ENCODE assay signal across 28 cellular contexts in the genomic region with DNA sequence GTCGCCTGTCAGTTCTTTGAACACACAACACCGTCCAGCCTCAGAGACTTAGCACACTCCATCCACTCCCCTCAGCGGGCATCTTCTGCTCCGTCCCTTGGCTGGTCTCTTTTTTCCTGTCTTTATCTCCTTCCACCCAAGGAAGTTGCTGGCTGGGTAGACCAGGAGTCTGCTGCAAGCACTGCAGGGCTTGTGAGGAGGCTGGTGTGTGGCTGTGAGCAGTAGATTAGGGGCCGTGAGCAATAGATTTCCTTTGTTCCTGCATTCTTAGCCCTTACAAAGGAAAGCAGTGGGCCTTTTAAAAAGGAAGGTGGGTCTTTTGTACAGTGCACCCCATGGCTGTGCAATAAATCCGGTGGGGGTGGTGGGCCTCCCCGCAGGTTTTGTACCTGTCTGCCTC.
DNase-seq lines count a peak whose midpoint lies in the region; ATAC-seq and TF ChIP-seq lines count a peak whose summit lies in the region.
"Had no signal": no experiment of that assay in that cellular context is flagged by ENCODE, and none has a peak within 500 bp of the region (broad histone marks: within the 10 kb centered on the region; RNA-seq: fewer than 3 reads in every experiment).

No MANE protein-coding gene starts in this region.

- H3K36me3 Mint-ChIP-seq in endothelial cell (ENCODE audit: low read depth, unreplicated experiment) (peaks cover 8% of the 10 kb centered on the region), nephron progenitor cell (ENCODE audit: low read depth) (peaks cover 4% of the 10 kb centered on the region), type B pancreatic cell (peaks cover 4% of the 10 kb centered on the region)
- H3K36me3 Mint-ChIP-seq: CD8-positive, alpha-beta memory T cell had no signal

- H3K4me3 Mint-ChIP-seq in endothelial cell (ENCODE audit: unreplicated experiment): peak overlapping the region; percentile 56
- H3K4me3 Mint-ChIP-seq in nephron progenitor cell: no peak overlapping the region
- no peak overlapping the region for H3K4me3 Mint-ChIP-seq in type B pancreatic cell
- H3K4me3 Mint-ChIP-seq: activated CD4-positive, alpha-beta T cell treated with anti-CD3 and anti-CD28 coated beads for 36 hours; activated naive CD4-positive, alpha-beta T cell treated with anti-CD3 and anti-CD28 coated beads for 36 hours; CD8-positive, alpha-beta memory T cell had no signal

- peaks cover 3% of the 10 kb centered on the region for H3K27me3 Mint-ChIP-seq in endothelial cell (ENCODE audit: unreplicated experiment)
- H3K27me3 Mint-ChIP-seq in nephron progenitor cell (ENCODE audit: low read depth, poor library complexity): no peaks in the 10 kb centered on the region
- H3K27me3 Mint-ChIP-seq in type B pancreatic cell: no peaks in the 10 kb centered on the region

- H3K27me3 ChIP-seq in left ventricle myocardium inferior (ENCODE audit: low read depth) (no peaks in the 10 kb centered on the region), breast epithelium (no peaks in the 10 kb centered on the region)
- H3K27me3 ChIP-seq: tibial nerve had no signal

- H3K36me3 ChIP-seq in left ventricle myocardium inferior (no peaks in the 10 kb centered on the region), breast epithelium (no peaks in the 10 kb centered on the region)
- H3K36me3 ChIP-seq: neutrophil, tibial nerve had no signal

- H3K9me3 ChIP-seq in left ventricle myocardium inferior (replicated peaks): no peaks in the 10 kb centered on the region
- no peaks in the 10 kb centered on the region for H3K9me3 ChIP-seq in breast epithelium
- H3K9me3 ChIP-seq: neutrophil, tibial nerve had no signal

- peaks cover 61% of the 10 kb centered on the region for H3K4me1 ChIP-seq in left ventricle myocardium inferior
- H3K4me1 ChIP-seq in breast epithelium: peaks cover 0 to 17% of the 10 kb centered on the region in 2 donors

- H3K4me3 ChIP-seq in left ventricle myocardium inferior (no peak overlapping the region), breast epithelium (no peak overlapping the region)
- H3K4me3 ChIP-seq: tibial nerve had no signal

- intact Hi-C loops in left ventricle myocardium inferior (cut with micrococcal nuclease): no loop called here
- intact Hi-C loops in Right ventricle myocardium superior (cut with DNase I): no loop called here
- intact Hi-C loops in breast epithelium (cut with DNase I; ENCODE audit: low total_unique reads): no loop called here

- peak overlapping the region; percentile 93 for H3K27ac Mint-ChIP-seq in endothelial cell (ENCODE audit: unreplicated experiment)
- peak overlapping the region; percentile 62 for H3K27ac Mint-ChIP-seq in nephron progenitor cell
- peak overlapping the region; percentile 39 for H3K27ac Mint-ChIP-seq in type B pancreatic cell
- H3K27ac Mint-ChIP-seq: activated CD4-positive, alpha-beta T cell treated with anti-CD3 and anti-CD28 coated beads for 36 hours; activated naive CD4-positive, alpha-beta T cell treated with anti-CD3 and anti-CD28 coated beads for 36 hours; CD8-positive, alpha-beta memory T cell had no signal

- no peak for TF ChIP-seq POLR2A in breast epithelium (IDR thresholded peaks at IDR 0.05)

- TF ChIP-seq CTCF in left ventricle myocardium inferior (IDR thresholded peaks at IDR 0.05; ENCODE audit: borderline replicate concordance) (no peak), endothelial cell (IDR thresholded peaks at IDR 0.05; ENCODE audit: unreplicated experiment) (no peak), nephron progenitor cell (IDR thresholded peaks at IDR 0.05) (no peak), type B pancreatic cell (conservative IDR thresholded peaks at IDR 0.05) (no peak), breast epithelium (IDR thresholded peaks at IDR 0.05) (no peak)

- DNase-seq in left ventricle myocardium inferior: no peak
- DNase-seq in Right ventricle myocardium superior: no peak
- peak; percentile 49 for DNase-seq in endothelial cell (ENCODE audit: low spot score)
- no peak for DNase-seq in nephron progenitor cell
- DNase-seq in type B pancreatic cell (ENCODE audit: extremely low spot score, unreplicated experiment): no peak
- DNase-seq in H4 (ENCODE audit: low spot score): no peak
- no peak for DNase-seq in medulla oblongata (ENCODE audit: extremely low spot score)
- DNase-seq in breast epithelium (ENCODE audit: low spot score in 2 of 2): no peak
- DNase-seq: activated CD4-positive, alpha-beta T cell treated with anti-CD3 and anti-CD28 coated beads for 36 hours; activated naive CD4-positive, alpha-beta T cell treated with anti-CD3 and anti-CD28 coated beads for 36 hours; activated T-cell treated with anti-CD3 and anti-CD28 coated beads, Interleukin-2, amount 50 U/mL, for 48 hours; CD8-positive, alpha-beta memory T cell; central memory CD4-positive, alpha-beta T cell; dermis blood vessel endothelial cell; foreskin fibroblast; Kasumi-1; left colon; midbrain; NCI-H1092; NCI-H1930; NCI-H345; OCI-M1; SHP77; stimulated activated CD4-positive, alpha-beta T cell treated with anti-CD3 and anti-CD28 coated beads, Interleukin-4, amount 100 ng/mL, for 1 hour; stimulated activated naive CD8-positive, alpha-beta T cell treated with anti-CD3 and anti-CD28 coated beads, Interleukin-15, Interleukin-2, amounts not matched to agents 100 U/mL and 50 U/mL, for 24 hours had no signal

- H3K27ac ChIP-seq in left ventricle myocardium inferior (replicated peaks): peak overlapping the region; percentile 78
- no peak overlapping the region for H3K27ac ChIP-seq in breast epithelium
- H3K27ac ChIP-seq: epithelial cell of prostate, neutrophil had no signal

- no peak for ATAC-seq in Right ventricle myocardium superior (ENCODE audit: poor library complexity)
- ATAC-seq: activated CD4-positive, alpha-beta T cell treated with anti-CD3 and anti-CD28 coated beads for 36 hours; left colon; stimulated activated naive CD8-positive, alpha-beta T cell treated with anti-CD3 and anti-CD28 coated beads, Interleukin-15, Interleukin-2, amounts not matched to agents 100 U/mL and 50 U/mL, for 24 hours had no signal

- H3K9me3 Mint-ChIP-seq in endothelial cell (ENCODE audit: unreplicated experiment) (no peaks in the 10 kb centered on the region), nephron progenitor cell (no peaks in the 10 kb centered on the region), type B pancreatic cell (no peaks in the 10 kb centered on the region)
- H3K9me3 Mint-ChIP-seq: activated naive CD4-positive, alpha-beta T cell treated with anti-CD3 and anti-CD28 coated beads for 36 hours had no signal

- H3K4me1 Mint-ChIP-seq in endothelial cell (ENCODE audit: unreplicated experiment) (peaks cover 52% of the 10 kb centered on the region), nephron progenitor cell (peaks cover 65% of the 10 kb centered on the region), type B pancreatic cell (ENCODE audit: unreplicated experiment) (peaks cover 52% of the 10 kb centered on the region)
- H3K4me1 Mint-ChIP-seq: activated CD4-positive, alpha-beta T cell treated with anti-CD3 and anti-CD28 coated beads for 36 hours; CD8-positive, alpha-beta memory T cell had no signal

Comparison
In these comparisons a context has a peak if more than half of its experiments do, and no peak if none do; other contexts are left out.
1. H3K27ac Mint-ChIP-seq: peak in every context shown above with its lines; median percentile 93 in endothelial cell; 62 in nephron progenitor cell; 39 in type B pancreatic cell.